ENCODE assay signal across 1 cellular context in the genomic region with DNA sequence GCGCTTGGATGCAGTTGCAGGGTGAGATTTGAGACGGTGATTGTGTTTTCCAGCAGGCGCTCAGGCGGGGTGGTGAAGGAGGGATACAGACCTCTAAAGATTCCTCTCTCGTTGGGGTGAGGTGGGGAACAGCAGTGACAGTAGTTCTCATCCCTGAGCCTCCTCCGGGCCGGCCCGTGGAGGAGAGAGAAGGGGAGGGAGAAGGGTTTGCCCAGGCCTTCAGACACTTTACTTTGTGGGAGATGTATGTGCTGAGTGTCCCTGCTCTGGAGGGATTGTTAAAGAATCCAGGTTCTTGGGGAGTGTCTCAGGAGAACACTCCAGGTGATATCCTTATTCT.
TF ChIP-seq lines count a peak whose summit lies in the region.

No MANE protein-coding gene starts in this region.

TF ChIP-seq in endothelial cell of umbilical vein, 7 proteins besides CTCF, POLR2A, EP300 and RAD21 (continued from another document):
- TF ChIP-seq GATA2 (IDR thresholded peaks at IDR 0.05; ENCODE audit: insufficient read depth, insufficient read length, low read depth, low read length) (no peak), MYC (IDR thresholded peaks at IDR 0.05; ENCODE audit: low read depth, low read length) (no peak), MAX (IDR thresholded peaks at IDR 0.05; ENCODE audit: insufficient read depth, insufficient read length) (no peak)
